36 cellular contexts compared by ENCODE assay signal in genomic region chr20:23649242-23649641, GRCh38. TPM values are rescaled to one million over a fixed set of nuclear protein-coding genes. Genes with fewer than 3 reads are reported as not detected.
"Had no signal": no experiment of that assay in that cellular context is flagged by ENCODE, and none has a peak within 500 bp of the region (broad histone marks: within the 10 kb centered on the region; RNA-seq: fewer than 3 reads in every experiment).

No MANE protein-coding gene starts in this region.

- H2AFZ ChIP-seq: parathyroid adenoma had no signal

- DNase-seq: naive thymus-derived CD8-positive, alpha-beta T cell; nephron progenitor cell; occipital lobe; ovary; posterior cingulate gyrus; psoas muscle; right cardiac atrium; spleen; stimulated activated CD4-positive, alpha-beta T cell treated with anti-CD3 and anti-CD28 coated beads, Interleukin-12 subunit alpha, Interleukin-12 subunit beta, amount 100 ng/mL, for 4 hours; stimulated activated CD4-positive, alpha-beta T cell treated with anti-CD3 and anti-CD28 coated beads, Interleukin-1b, Interleukin-23, amount 100 ng/mL, for 48 hours; stimulated activated CD4-positive, alpha-beta T cell treated with anti-CD3 and anti-CD28 coated beads, Interleukin-4, amount 100 ng/mL, for 1 hour; stimulated activated CD4-positive, alpha-beta T cell treated with anti-CD3 and anti-CD28 coated beads, Interleukin-4, amount 100 ng/mL, for 4 hours; stimulated activated CD8-positive, alpha-beta memory T cell treated with anti-CD3 and anti-CD28 coated beads, Interleukin-4, amount 100 ng/mL, for 48 hours; stimulated activated naive CD4-positive, alpha-beta T cell; stimulated activated naive CD8-positive, alpha-beta T cell treated with anti-CD3 and anti-CD28 coated beads, Interleukin-15, amount 100 ng/mL, for 72 hours; stimulated activated naive CD8-positive, alpha-beta T cell treated with anti-CD3 and anti-CD28 coated beads, Interleukin-15, Interleukin-2, amounts not matched to agents 100 U/mL and 50 U/mL, for 24 hours; substantia nigra; testis; tibial artery; transverse colon; upper lobe of left lung had no signal

- ATAC-seq: naive thymus-derived CD8-positive, alpha-beta T cell; natural killer cell treated with Interleukin-12 subunit alpha and Interleukin-12 subunit beta and Interleukin-15 and Interleukin-18, amount 100 ng/mL, for 72 hours; psoas muscle; right cardiac atrium; sciatic nerve; stimulated activated memory B cell treated with anti-CD40 and anti-IgM and Interleukin-4, amounts not matched to agents 10 μg/mL and 1 μg/mL and 100 μg/mL, for 72 hours; stimulated activated naive CD8-positive, alpha-beta T cell treated with anti-CD3 and anti-CD28 coated beads, Interleukin-15, amount 100 ng/mL, for 72 hours; stimulated activated naive CD8-positive, alpha-beta T cell treated with anti-CD3 and anti-CD28 coated beads, Interleukin-15, Interleukin-2, amounts not matched to agents 100 U/mL and 50 U/mL, for 24 hours had no signal

- H3K79me2 ChIP-seq: parathyroid adenoma had no signal

- H3K9ac ChIP-seq: parathyroid adenoma had no signal

- H3K9me3 ChIP-seq: neutrophil, ovary, psoas muscle, spleen, suprapubic skin, testis, tibial artery, transverse colon, upper lobe of left lung, vagina had no signal

- H3K27me3 ChIP-seq: ovary, spleen, suprapubic skin, testis, tibial artery, transverse colon, upper lobe of left lung, vagina had no signal

- H3K27ac ChIP-seq: neutrophil, ovary, parathyroid adenoma, psoas muscle, skin epidermis, spleen, suprapubic skin, testis, tibial artery, transverse colon, upper lobe of left lung, vagina had no signal

- H3K4me2 ChIP-seq: smooth muscle cell had no signal

- H3K4me1 ChIP-seq: parathyroid adenoma, psoas muscle, testis, tibial artery, upper lobe of left lung had no signal

- H3K36me3 ChIP-seq: neutrophil, ovary, spleen, suprapubic skin, tibial artery, transverse colon, upper lobe of left lung, vagina had no signal

- H3K4me3 ChIP-seq: ovary, psoas muscle, skin epidermis, smooth muscle cell, spleen, suprapubic skin, testis, tibial artery, transverse colon, upper lobe of left lung, vagina had no signal

- FAIRE-seq: urothelium cell line had no signal

RNA-seq across cellular contexts. Expression of gene CST4, which starts 39.6 kb away (rescaled TPM):
- total RNA-seq: naive thymus-derived CD8-positive, alpha-beta T cell; natural killer cell treated with Interleukin-12 subunit alpha and Interleukin-12 subunit beta and Interleukin-15 and Interleukin-18, amount 100 ng/mL, for 72 hours; neural crest cell; occipital lobe; osteoblast; ovary; progenitor cell of endocrine pancreas; psoas muscle; renal cortical epithelial cell; right cardiac atrium; sciatic nerve; smooth muscle cell; spleen; suprapubic skin; testis; transverse colon; upper lobe of left lung; ureter; vagina had no signal
- polyA plus RNA-seq: naive thymus-derived CD8-positive, alpha-beta T cell; ovary; psoas muscle; right cardiac atrium; smooth muscle cell; spleen had no signal

RNA-seq across cellular contexts. Expression of gene CST9, which starts 43.5 kb away (rescaled TPM):
- total RNA-seq: naive thymus-derived CD8-positive, alpha-beta T cell; natural killer cell treated with Interleukin-12 subunit alpha and Interleukin-12 subunit beta and Interleukin-15 and Interleukin-18, amount 100 ng/mL, for 72 hours; neural crest cell; occipital lobe; osteoblast; ovary; progenitor cell of endocrine pancreas; psoas muscle; renal cortical epithelial cell; right cardiac atrium; sciatic nerve; smooth muscle cell; spleen; suprapubic skin; transverse colon; upper lobe of left lung; ureter; vagina had no signal
- polyA plus RNA-seq: naive thymus-derived CD8-positive, alpha-beta T cell; ovary; psoas muscle; right cardiac atrium; smooth muscle cell; spleen had no signal
